14 cellular contexts compared by ENCODE assay signal in the genomic region with DNA sequence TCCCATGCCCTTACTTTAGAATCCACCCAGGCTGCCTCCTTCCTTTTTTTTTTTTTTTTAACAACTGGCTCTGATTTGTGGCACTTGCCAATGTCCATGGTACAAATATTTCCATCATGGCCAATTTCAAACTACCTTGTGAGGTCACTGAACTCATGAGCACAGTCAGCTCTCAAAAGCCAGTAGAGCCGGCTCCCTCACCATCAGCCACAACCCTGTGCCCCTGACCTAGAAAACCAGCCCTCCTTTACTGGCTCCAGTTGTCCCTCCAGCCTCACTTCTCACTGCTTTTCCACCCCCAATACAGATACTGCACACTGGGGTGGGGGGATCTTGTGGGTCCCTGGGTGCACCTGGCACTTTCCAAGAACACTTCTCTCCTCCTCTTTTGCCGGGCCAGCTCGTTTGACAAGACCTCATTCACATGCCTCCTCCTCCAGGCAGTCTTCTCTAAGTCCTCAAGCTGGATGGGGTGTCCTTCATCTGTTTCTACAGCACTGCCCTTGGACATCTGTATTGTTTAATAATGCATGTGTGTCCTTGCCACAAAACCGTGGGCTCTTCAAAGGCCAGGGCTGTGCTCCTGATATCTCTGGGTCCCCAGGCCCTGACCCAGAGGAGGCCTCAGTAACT. TPM values are rescaled to one million over a fixed set of nuclear protein-coding genes. Genes with fewer than 3 reads are reported as not detected.
DNase-seq lines count a peak whose midpoint lies in the region; ATAC-seq and TF ChIP-seq lines count a peak whose summit lies in the region.
"Had no signal": no experiment of that assay in that cellular context is flagged by ENCODE, and none has a peak within 500 bp of the region (broad histone marks: within the 10 kb centered on the region; RNA-seq: fewer than 3 reads in every experiment).

No MANE protein-coding gene starts in this region.

- no peak for ATAC-seq in heart right ventricle
- no peak for ATAC-seq in activated T-cell treated with anti-CD3 and anti-CD28 coated beads, Interleukin-2, amount 50 U/mL, for 72 hours (replicated peaks in 1 of 2)
- ATAC-seq: GM12878 had no signal

- peaks cover 7% of the 10 kb centered on the region for H3K27me3 Mint-ChIP-seq in nephron (ENCODE audit: low read depth)
- no peaks in the 10 kb centered on the region for H3K27me3 Mint-ChIP-seq in osteocyte (ENCODE audit: unreplicated experiment)
- H3K27me3 Mint-ChIP-seq in activated T-cell treated with anti-CD3 and anti-CD28 coated beads, Interleukin-2, amount 50 U/mL, for 72 hours (ENCODE audit: low read depth): no peaks in the 10 kb centered on the region

- H3K36me3 Mint-ChIP-seq in nephron (ENCODE audit: low read depth) (no peaks in the 10 kb centered on the region), osteocyte (ENCODE audit: unreplicated experiment) (no peaks in the 10 kb centered on the region)
- no peaks in the 10 kb centered on the region for H3K36me3 Mint-ChIP-seq in activated T-cell treated with anti-CD3 and anti-CD28 coated beads, Interleukin-2, amount 50 U/mL, for 72 hours (ENCODE audit: insufficient read depth in 2 of 2)
- H3K36me3 Mint-ChIP-seq: CD14-positive monocyte had no signal

- TF ChIP-seq CTCF in cardiac muscle cell (IDR thresholded peaks at IDR 0.05; ENCODE audit: low read depth, low read length): no peak
- no peak for TF ChIP-seq CTCF in heart right ventricle (IDR thresholded peaks at IDR 0.05)
- no peak for TF ChIP-seq CTCF in nephron (IDR thresholded peaks at IDR 0.05; ENCODE audit: unreplicated experiment in 3 of 3)
- no peak for TF ChIP-seq CTCF in osteocyte (IDR thresholded peaks at IDR 0.05)

- H3K4me1 Mint-ChIP-seq in nephron (peaks cover 26% of the 10 kb centered on the region), osteocyte (ENCODE audit: unreplicated experiment) (peaks cover 35% of the 10 kb centered on the region)
- H3K4me1 Mint-ChIP-seq in activated T-cell treated with anti-CD3 and anti-CD28 coated beads, Interleukin-2, amount 50 U/mL, for 72 hours (ENCODE audit: low read depth): no peaks in the 10 kb centered on the region

- H3K9me3 Mint-ChIP-seq in nephron (no peaks in the 10 kb centered on the region), osteocyte (ENCODE audit: unreplicated experiment) (no peaks in the 10 kb centered on the region)
- H3K9me3 Mint-ChIP-seq in activated T-cell treated with anti-CD3 and anti-CD28 coated beads, Interleukin-2, amount 50 U/mL, for 72 hours: no peaks in the 10 kb centered on the region
- H3K9me3 Mint-ChIP-seq: CD14-positive monocyte had no signal

- H3K4me3 ChIP-seq in cardiac muscle cell (no peak overlapping the region), heart right ventricle (no peak overlapping the region), esophagus (ENCODE audit: low read depth in 1 of 2, low read length in 2 of 2) (no peak overlapping the region)
- H3K4me3 ChIP-seq: GM12878, GM23248 had no signal

- H3K4me3 Mint-ChIP-seq in nephron (peak overlapping the region in 1 of 3 experiments; percentile 20), osteocyte (ENCODE audit: unreplicated experiment) (no peak overlapping the region)
- H3K4me3 Mint-ChIP-seq in activated T-cell treated with anti-CD3 and anti-CD28 coated beads, Interleukin-2, amount 50 U/mL, for 72 hours: no peak overlapping the region
- H3K4me3 Mint-ChIP-seq: CD14-positive monocyte had no signal

- WGBS in heart right ventricle, 2 donors: 78 to 86% methylated on average over 4 of the region's 4 CpGs
- WGBS in esophagus, 2 donors: 75 to 79% methylated on average over 4 of the region's 4 CpGs

- H3K4me1 ChIP-seq in cardiac muscle cell (ENCODE audit: low read depth) (peaks cover 39% of the 10 kb centered on the region), heart right ventricle (peaks cover 0 to 19% (median 0%) of the 10 kb centered on the region in 9 donors), esophagus (ENCODE audit: control insufficient read depth in 2 of 2, insufficient read depth in 2 of 2, low read length in 1 of 2) (peaks cover 3 to 31% of the 10 kb centered on the region in 2 donors)

- intact Hi-C loops in heart right ventricle (cut with DNase I): no loop called here

- no peaks in the 10 kb centered on the region for H3K27me3 ChIP-seq in cardiac muscle cell
- no peaks in the 10 kb centered on the region for H3K27me3 ChIP-seq in heart right ventricle
- H3K27me3 ChIP-seq in esophagus (ENCODE audit: control insufficient read depth in 1 of 2, insufficient read depth in 2 of 2, low read length in 2 of 2): no peaks in the 10 kb centered on the region

- no peaks in the 10 kb centered on the region for H3K36me3 ChIP-seq in cardiac muscle cell
- no peaks in the 10 kb centered on the region for H3K36me3 ChIP-seq in heart right ventricle
- H3K36me3 ChIP-seq in esophagus (ENCODE audit: control insufficient read depth in 2 of 2, insufficient read depth in 2 of 2, low read length in 1 of 2): no peaks in the 10 kb centered on the region

- H3K27ac ChIP-seq in cardiac muscle cell: peak overlapping the region; percentile 65
- H3K27ac ChIP-seq in heart right ventricle: no peak overlapping the region
- peak overlapping the region; percentile 26 to 87 for H3K27ac ChIP-seq in esophagus (ENCODE audit: low read depth in 2 of 2, low read length in 1 of 2)
- H3K27ac ChIP-seq: GM23248 had no signal

- H3K9me3 ChIP-seq in cardiac muscle cell (ENCODE audit: low read depth) (no peaks in the 10 kb centered on the region), heart right ventricle (no peaks in the 10 kb centered on the region), esophagus (ENCODE audit: control insufficient read depth in 2 of 2, insufficient read depth in 1 of 2, low read depth in 1 of 2, low read length in 1 of 2) (no peaks in the 10 kb centered on the region)

- H3K27ac Mint-ChIP-seq in nephron: peak overlapping the region; percentile 67 to 89 (median 88)
- no peak overlapping the region for H3K27ac Mint-ChIP-seq in osteocyte (ENCODE audit: unreplicated experiment)
- H3K27ac Mint-ChIP-seq in activated T-cell treated with anti-CD3 and anti-CD28 coated beads, Interleukin-2, amount 50 U/mL, for 72 hours: no peak overlapping the region

- DNase-seq in cardiac muscle cell (ENCODE audit: low read depth in 1 of 2, low spot score in 1 of 2): no peak
- no peak for DNase-seq in heart right ventricle
- DNase-seq in osteocyte (ENCODE audit: extremely low spot score, unreplicated experiment): no peak
- DNase-seq in ecto neural progenitor cell (ENCODE audit: low spot score): no peak
- no peak for DNase-seq in activated T-cell treated with anti-CD3 and anti-CD28 coated beads, Interleukin-2, amount 50 U/mL, for 72 hours
- no peak for DNase-seq in NOMO-1 treated with dmso at 0.1 percent for 144 hours (lab: John Stamatoyannopoulos, UW; ENCODE audit: unreplicated experiment)
- DNase-seq: COR-L47, GM23248, Karpas-422, NCI-H1105 treated with DMSO at 0.1 percent for 48 hours had no signal

RNA-seq across cellular contexts. Expression of a gene that starts 35.5 kb away (rescaled TPM):
- total RNA-seq in cardiac muscle cell: 13.3 and 13.5 TPM in 2 replicates
- polyA plus RNA-seq in cardiac muscle cell: 12.9 and 14.0 TPM in 2 replicates
- total RNA-seq in heart right ventricle: 1 to 10 TPM in 2 of 10 donors, under 1 TPM in 6, not detected in 2; 0.27 to 2.1 (median 0.33) TPM
- polyA plus RNA-seq in heart right ventricle: under 1 TPM; 0.30 to 0.44 TPM
- 100 to 1,000 TPM; 239 to 334 TPM for polyA plus RNA-seq in esophagus
- 11.1 and 11.6 TPM in 2 replicates for total RNA-seq in osteocyte
- total RNA-seq in activated T-cell treated with anti-CD3 and anti-CD28 coated beads, Interleukin-2, amount 50 U/mL, for 72 hours: under 1 TPM; 0.16 to 0.38 TPM
- polyA plus RNA-seq: CD14-positive monocyte had no signal

Comparison
In these comparisons a context has a peak if more than half of its experiments do, and no peak if none do; other contexts are left out.
1. H3K27ac ChIP-seq: peak in cardiac muscle cell (single experiment) and esophagus (2 of 2); none in heart right ventricle (0 of 10).
2. H3K27ac Mint-ChIP-seq: peak in nephron (3 of 3); none in osteocyte (single experiment) and activated T-cell treated with anti-CD3 and anti-CD28 coated beads, Interleukin-2, amount 50 U/mL, for 72 hours (single experiment).